8 cellular contexts compared by ENCODE assay signal in the genomic region with DNA sequence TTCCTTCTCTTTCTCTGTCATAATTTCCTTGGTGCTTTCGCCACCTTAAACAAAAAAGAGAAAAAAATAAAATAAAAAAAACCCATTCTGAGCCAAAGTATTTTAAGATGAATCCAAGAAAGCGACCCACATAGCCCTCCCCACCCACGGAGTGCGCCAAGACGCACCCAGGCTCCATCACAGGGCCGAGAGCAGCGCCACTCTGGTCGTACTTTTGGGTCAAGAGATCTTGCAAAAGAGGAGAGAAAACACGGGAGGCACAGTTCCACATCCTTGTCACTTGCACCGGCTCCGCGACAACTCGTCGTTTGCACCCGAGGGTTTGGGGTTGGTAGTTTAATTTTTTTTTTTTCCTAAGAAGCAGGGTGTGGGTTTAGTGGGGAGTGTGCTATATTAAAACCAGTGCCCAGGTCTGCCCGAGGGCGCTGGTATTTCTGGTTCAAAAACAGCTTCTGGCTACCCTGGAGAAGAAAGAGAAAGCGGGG. TPM values are rescaled to one million over a fixed set of nuclear protein-coding genes. Genes with fewer than 3 reads are reported as not detected.
DNase-seq lines count a peak whose midpoint lies in the region; ATAC-seq and TF ChIP-seq lines count a peak whose summit lies in the region.

No MANE protein-coding gene starts in this region.

- no peaks in the 10 kb centered on the region for H3K79me2 ChIP-seq in mesendoderm (ENCODE audit: control insufficient read depth, insufficient read depth, low read length)

- H2BK15ac ChIP-seq in mesendoderm (replicated peaks; ENCODE audit: low read depth), result no peak overlapping the region

- H3K18ac ChIP-seq in mesendoderm (ENCODE audit: low read length), result no peak overlapping the region

- no peaks in the 10 kb centered on the region for H3K9me3 Mint-ChIP-seq in activated T-helper 17 cell treated with anti-CD3 and anti-CD28 coated beads, Interleukin-2, amount 50 U/mL, for 72 hours

- DNase-seq in CD1c-positive myeloid dendritic cell (ENCODE audit: extremely low spot score), result peak; percentile 12
- peak; percentile 34 for DNase-seq in GM13977 (ENCODE audit: low spot score)
- DNase-seq in mesendoderm, result no peak
- no peak for DNase-seq in midbrain (lab: John Stamatoyannopoulos, UW)
- no peak for DNase-seq in NCI-H774 (lab: John Stamatoyannopoulos, UW)

- H3K4me2 ChIP-seq in mesendoderm (ENCODE audit: low read length), result peak overlapping the region; percentile 28

- no peak for ATAC-seq in activated T-helper 17 cell treated with anti-CD3 and anti-CD28 coated beads, Interleukin-2, amount 50 U/mL, for 72 hours (replicated peaks)
- ATAC-seq in HG02870 (IDR thresholded peaks at IDR 0.05; ENCODE audit: unreplicated experiment) (no peak), HG02588 (IDR thresholded peaks at IDR 0.05; ENCODE audit: unreplicated experiment) (no peak)

- H3K4me3 Mint-ChIP-seq in activated T-helper 17 cell treated with anti-CD3 and anti-CD28 coated beads, Interleukin-2, amount 50 U/mL, for 72 hours, result peak overlapping the region; percentile 51

- no peaks in the 10 kb centered on the region for H3K79me1 ChIP-seq in mesendoderm (ENCODE audit: low read length)

- H3K27me3 ChIP-seq in mesendoderm (ENCODE audit: insufficient read depth, low read length, poor library complexity), result peaks cover 46% of the 10 kb centered on the region

- no peak for TF ChIP-seq CTCF in GM13977 (IDR thresholded peaks at IDR 0.05; ENCODE audit: extremely low read depth, insufficient read depth, missing control alignments)

- H3K23ac ChIP-seq in mesendoderm (ENCODE audit: low read length), result no peak overlapping the region

- peaks cover 17% of the 10 kb centered on the region for H3K36me3 Mint-ChIP-seq in activated T-helper 17 cell treated with anti-CD3 and anti-CD28 coated beads, Interleukin-2, amount 50 U/mL, for 72 hours (ENCODE audit: low read depth)

- H3K4me1 ChIP-seq in mesendoderm (ENCODE audit: control insufficient read depth, low read depth, low read length), result peaks cover 9% of the 10 kb centered on the region

- H3K56ac ChIP-seq in mesendoderm (ENCODE audit: low read length), result no peak overlapping the region

- H3K4me3 ChIP-seq in mesendoderm (ENCODE audit: low read length), result no peak overlapping the region

- H2BK120ac ChIP-seq in mesendoderm (ENCODE audit: low read depth, low read length), result no peak overlapping the region

- no peaks in the 10 kb centered on the region for H3K36me3 ChIP-seq in mesendoderm (ENCODE audit: control insufficient read depth, insufficient read depth, low read length)

- H4K5ac ChIP-seq in mesendoderm (ENCODE audit: low read length), result no peak overlapping the region

- H3K27ac Mint-ChIP-seq in activated T-helper 17 cell treated with anti-CD3 and anti-CD28 coated beads, Interleukin-2, amount 50 U/mL, for 72 hours, result no peak overlapping the region

- no CpG with 5 or more reads among the region's 18 CpGs for WGBS in mesendoderm (ENCODE audit: extremely low coverage, insufficient coverage, low lambda C conversion rate)

- H2BK5ac ChIP-seq in mesendoderm (ENCODE audit: low read length), result no peak overlapping the region

- no peak overlapping the region for H2AK5ac ChIP-seq in mesendoderm (ENCODE audit: low read length)

- H4K8ac ChIP-seq in mesendoderm (ENCODE audit: low read depth, low read length), result no peak overlapping the region

- in situ Hi-C loops in GM13977 (cut with MboI; ENCODE audit: low pct_unique_long_range_greater_than_20kb, low sequenced_read_pairs, unreplicated experiment), result loop anchor here (25.0 kb wide), 1 partner anchor 1754 kb away; the partner anchor contains the start of genes EVX2, HOXD12 and HOXD13

- peaks cover 6% of the 10 kb centered on the region for H3K4me1 Mint-ChIP-seq in activated T-helper 17 cell treated with anti-CD3 and anti-CD28 coated beads, Interleukin-2, amount 50 U/mL, for 72 hours

- no peak overlapping the region for H3K9ac ChIP-seq in mesendoderm (ENCODE audit: low read length)

- peaks cover 75% of the 10 kb centered on the region for H3K27me3 Mint-ChIP-seq in activated T-helper 17 cell treated with anti-CD3 and anti-CD28 coated beads, Interleukin-2, amount 50 U/mL, for 72 hours

- no peak overlapping the region for H3K4ac ChIP-seq in mesendoderm (ENCODE audit: low read depth, low read length)

- H3K27ac ChIP-seq in mesendoderm (ENCODE audit: low read depth, low read length), result no peak overlapping the region

RNA-seq across cellular contexts. Expression of gene SP9, which starts 1.7 kb away (rescaled TPM):
- not detected for total RNA-seq in activated T-helper 17 cell treated with anti-CD3 and anti-CD28 coated beads, Interleukin-2, amount 50 U/mL, for 72 hours
- 0.08 TPM for polyA plus RNA-seq in mesendoderm (2013, experiment 1 of 2)
- polyA plus RNA-seq in mesendoderm (2013, experiment 2 of 2), result 0.15 TPM

Comparison
In these comparisons a context has a peak if more than half of its experiments do, and no peak if none do; other contexts are left out.
1. DNase-seq: peak in CD1c-positive myeloid dendritic cell (single experiment) and GM13977 (single experiment); none in mesendoderm (single experiment), midbrain (single experiment) and NCI-H774 (single experiment).